Comparison of ENCODE assay signal across 12 cellular contexts in genomic region chr2:69138247-69138754, GRCh38.
DNase-seq lines count a peak whose midpoint lies in the region; ATAC-seq, FAIRE-seq and TF ChIP-seq lines count a peak whose summit lies in the region.
"Had no signal": no experiment of that assay in that cellular context is flagged by ENCODE, and none has a peak within 500 bp of the region (broad histone marks: within the 10 kb centered on the region; RNA-seq: fewer than 3 reads in every experiment).

No MANE protein-coding gene starts in this region.

- no peak overlapping the region for H3K27ac ChIP-seq in endodermal cell (ENCODE audit: low read depth, low read length)

- no peak for FAIRE-seq in RCC 7860 (lab: Jason Lieb, UNC)
- FAIRE-seq: colon had no signal

- no peak overlapping the region for H3K4me3 ChIP-seq in endodermal cell (ENCODE audit: low read length)

- no peak for TF ChIP-seq CTCF in endodermal cell (conservative IDR thresholded peaks at IDR 0.05)

- WGBS in endodermal cell (ENCODE audit: insufficient coverage in 1 of 2, insufficient read length in 1 of 2), 2 experiments, result 50 to 75% methylated on average over 3 to 5 of the region's 5 CpGs

- ATAC-seq in GM18502 (IDR thresholded peaks at IDR 0.05; ENCODE audit: poor library complexity, unreplicated experiment), result no peak

- H3K4me1 ChIP-seq in endodermal cell (ENCODE audit: control insufficient read depth, insufficient read depth, low read length), result no peaks in the 10 kb centered on the region

- H3K36me3 ChIP-seq in endodermal cell (ENCODE audit: control insufficient read depth, insufficient read depth, low read length), result no peaks in the 10 kb centered on the region

- H3K27me3 Mint-ChIP-seq in endodermal cell (ENCODE audit: insufficient read depth), result no peaks in the 10 kb centered on the region
- H3K27me3 Mint-ChIP-seq: progenitor cell of endocrine pancreas had no signal

- DNase-seq in COLO829 (ENCODE audit: low spot score) (peak; percentile 54), RCC 7860 (ENCODE audit: low spot score) (peak; percentile 85), endodermal cell (peak; percentile 35), myocyte (ENCODE audit: low read depth) (peak; percentile 67), iPS-NIHi11 (ENCODE audit: low spot score) (no peak), NCI-H446 (lab: John Stamatoyannopoulos, UW) (no peak), 8988T (no peak)
- DNase-seq: activated CD8-positive, alpha-beta memory T cell treated with anti-CD3 and anti-CD28 coated beads, Interleukin-2, amount 50 U/mL, for 48 hours; NCI-H2107 had no signal

- no peak overlapping the region for H3K9ac ChIP-seq in endodermal cell (ENCODE audit: extremely low read depth, low read length, poor library complexity, severe bottlenecking)

- H3K4me1 Mint-ChIP-seq in endodermal cell, result peaks cover 6% of the 10 kb centered on the region

- H3K27me3 ChIP-seq in endodermal cell (ENCODE audit: control insufficient read depth, insufficient read depth, low read length, poor library complexity, severe bottlenecking), result no peaks in the 10 kb centered on the region

- no peak overlapping the region for H3K27ac Mint-ChIP-seq in endodermal cell
- H3K27ac Mint-ChIP-seq: progenitor cell of endocrine pancreas had no signal

- H3K9me3 ChIP-seq in endodermal cell (ENCODE audit: control insufficient read depth, low read length), result no peaks in the 10 kb centered on the region

- H3K36me3 Mint-ChIP-seq in endodermal cell (ENCODE audit: low read depth), result peaks cover 4% of the 10 kb centered on the region

- no peak overlapping the region for H3K4me3 Mint-ChIP-seq in endodermal cell

- H3K9me3 Mint-ChIP-seq in endodermal cell, result no peaks in the 10 kb centered on the region

Comparison
In these comparisons a context has a peak if more than half of its experiments do, and no peak if none do; other contexts are left out.
1. DNase-seq: peak in COLO829 (single experiment), RCC 7860 (single experiment), endodermal cell (single experiment) and myocyte (single experiment); none in iPS-NIHi11 (single experiment), NCI-H446 (0 of 2) and 8988T (single experiment).